In genomic region chr16:68529608-68529930, GRCh38 we compare ENCODE assay signal across 8 cellular contexts. TPM values are rescaled to one million over a fixed set of nuclear protein-coding genes. Genes with fewer than 3 reads are reported as not detected.
DNase-seq lines count a peak whose midpoint lies in the region; ATAC-seq and TF ChIP-seq lines count a peak whose summit lies in the region.

No MANE protein-coding gene starts in this region.

- H3K9me3 Mint-ChIP-seq in nephron progenitor cell: peaks cover 52% of the 10 kb centered on the region

- H3K27ac ChIP-seq in HUES6 (ENCODE audit: low read depth, low read length) (no peak overlapping the region), ectodermal cell (ENCODE audit: insufficient read depth, low read depth, low read length, poor library complexity, severe bottlenecking) (no peak overlapping the region)

- H3K4me1 Mint-ChIP-seq in nephron progenitor cell: peaks cover 15% of the 10 kb centered on the region

- ATAC-seq in GM19395 (IDR thresholded peaks at IDR 0.05; ENCODE audit: unreplicated experiment) (peak; percentile 35), HG03095 (IDR thresholded peaks at IDR 0.05; ENCODE audit: unreplicated experiment) (no peak)

- peak overlapping the region; percentile 83 for H3K4me3 Mint-ChIP-seq in nephron progenitor cell

- H3K27me3 ChIP-seq in HUES6 (ENCODE audit: control insufficient read depth, insufficient read depth, low read length) (peaks cover 28% of the 10 kb centered on the region), ectodermal cell (ENCODE audit: control insufficient read depth, insufficient read depth, low read length, poor library complexity, severe bottlenecking) (peaks cover 11% of the 10 kb centered on the region)

- no peak overlapping the region for H3K9ac ChIP-seq in HUES6 (ENCODE audit: low read length)

- H3K9me3 ChIP-seq in HUES6 (ENCODE audit: control insufficient read depth, insufficient read depth, low read depth, low read length): 0 out of 2 replicates have a peak, but pooled peaks cover 6% of the 10 kb centered on the region
- H3K9me3 ChIP-seq in ectodermal cell (ENCODE audit: control insufficient read depth, low read length): no peaks in the 10 kb centered on the region

- H3K36me3 ChIP-seq in HUES6 (ENCODE audit: control insufficient read depth, insufficient read depth, low read length): no peaks in the 10 kb centered on the region
- peaks cover 8% of the 10 kb centered on the region for H3K36me3 ChIP-seq in ectodermal cell (ENCODE audit: control insufficient read depth, insufficient read depth, low read length)

- H3K27ac Mint-ChIP-seq in nephron progenitor cell: no peak overlapping the region

- H3K4me3 ChIP-seq in HUES6 (ENCODE audit: low read depth, low read length) (peak overlapping the region; percentile 66), ectodermal cell (ENCODE audit: insufficient read depth, low read depth, low read length) (peak overlapping the region; percentile 64)

- peaks cover 31% of the 10 kb centered on the region for H3K36me3 Mint-ChIP-seq in nephron progenitor cell (ENCODE audit: low read depth)

- H3K4me1 ChIP-seq in HUES6 (ENCODE audit: control insufficient read depth, insufficient read depth, low read length) (no peaks in the 10 kb centered on the region), ectodermal cell (ENCODE audit: control insufficient read depth, insufficient read depth, low read length) (no peaks in the 10 kb centered on the region)

- DNase-seq in nephron progenitor cell (no peak), HT-29 (ENCODE audit: low spot score) (no peak), retina (no peak)
- DNase-seq in NK-92 treated with Interleukin-12 subunit alpha and Interleukin-12 subunit beta, amount 100 ng/mL, for 24 hours (lab: John Stamatoyannopoulos, UW): no peak

- TF ChIP-seq CTCF in nephron progenitor cell (IDR thresholded peaks at IDR 0.05): no peak

- H3K27me3 Mint-ChIP-seq in nephron progenitor cell (ENCODE audit: low read depth, poor library complexity): peaks cover 38% of the 10 kb centered on the region

- WGBS in ectodermal cell, 2 experiments: 50 to 51% methylated on average over 13 of the region's 13 CpGs

RNA-seq across cellular contexts. Expression of gene ZFP90, which starts 9.5 kb away (rescaled TPM):
- polyA plus RNA-seq in ectodermal cell (2013, experiment 1 of 4): 67.7 TPM
- 58.8 TPM for polyA plus RNA-seq in ectodermal cell (2013, experiment 2 of 4)
- polyA plus RNA-seq in ectodermal cell (2013, experiment 3 of 4): 61.4 TPM
- polyA plus RNA-seq in ectodermal cell (2013, experiment 4 of 4): 62.3 TPM
- 8.3 and 9.3 TPM in 2 replicates for total RNA-seq in HT-29 (2014; rRNA removed; shearing (Covaris generic))
